14 cellular contexts compared by ENCODE assay signal in the genomic region with DNA sequence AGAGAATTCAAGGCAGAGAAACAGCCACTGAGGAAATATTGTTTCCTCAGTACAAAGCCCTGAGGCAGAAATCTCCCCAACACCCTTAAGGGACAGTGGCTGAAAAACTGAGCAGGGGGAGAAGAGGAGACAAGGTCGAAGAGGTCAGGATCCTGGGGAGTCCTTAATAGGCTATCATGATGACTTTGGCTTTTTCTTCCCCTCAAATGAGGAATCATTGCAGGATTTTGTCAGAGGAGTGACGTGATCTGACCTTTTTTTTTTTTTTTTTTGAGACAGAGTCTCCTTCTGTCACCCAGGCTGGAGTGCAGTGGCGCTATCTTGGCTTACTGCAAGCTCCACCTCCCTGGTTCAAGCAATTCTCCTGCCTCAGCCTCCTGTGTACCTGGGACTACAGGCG. TPM values are rescaled to one million over a fixed set of nuclear protein-coding genes. Genes with fewer than 3 reads are reported as not detected.
DNase-seq lines count a peak whose midpoint lies in the region; ATAC-seq and TF ChIP-seq lines count a peak whose summit lies in the region.
"Had no signal": no experiment of that assay in that cellular context is flagged by ENCODE, and none has a peak within 500 bp of the region (broad histone marks: within the 10 kb centered on the region; RNA-seq: fewer than 3 reads in every experiment).

No MANE protein-coding gene starts in this region.

- POLR2A ChIA-PET in HEK293 (lab: Yijun Ruan, JAX), result no interaction called here

- H3K27ac Mint-ChIP-seq in nephron progenitor cell (peak overlapping the region; percentile 88), GM23338 (no peak overlapping the region; the same call in 1 of the 2 replicates)

- H3K9me3 ChIP-seq in BLaER1 treated with 17β-estradiol and CSF1 and Interleukin-3, amounts not matched to agents 10 nM and 100 nM (replicated peaks in 1 of 11), result no peaks in the 10 kb centered on the region
- no peaks in the 10 kb centered on the region for H3K9me3 ChIP-seq in HEK293 (ENCODE audit: control insufficient read depth, insufficient read depth, low read depth, low read length)

- H3K4me2 ChIP-seq in BLaER1 treated with 17β-estradiol and CSF1 and Interleukin-3, amounts not matched to agents 10 nM and 100 nM, result no peak overlapping the region
- H3K4me2 ChIP-seq in GM23338, result no peak overlapping the region

- H3K36me3 ChIP-seq in BLaER1 treated with 17β-estradiol and CSF1 and Interleukin-3, amounts not matched to agents 10 nM and 100 nM, result peaks cover 50 to 89% (median 76%) of the 10 kb centered on the region in 11 experiments
- peaks cover 0 to 73% of the 10 kb centered on the region in 2 experiments; a peak in 2 of 3 replicates for H3K36me3 ChIP-seq in HEK293 (ENCODE audit: control insufficient read depth in 2 of 2, insufficient read depth in 1 of 2, low read length in 2 of 2)
- peaks cover 55% of the 10 kb centered on the region for H3K36me3 ChIP-seq in brain microvascular endothelial cell (replicated peaks)
- H3K36me3 ChIP-seq in GM23338 (ENCODE audit: insufficient read depth), result no peaks in the 10 kb centered on the region

- H3K27me3 ChIP-seq in BLaER1 treated with 17β-estradiol and CSF1 and Interleukin-3, amounts not matched to agents 10 nM and 100 nM, result no peaks in the 10 kb centered on the region
- no peaks in the 10 kb centered on the region for H3K27me3 ChIP-seq in brain microvascular endothelial cell (replicated peaks)
- no peaks in the 10 kb centered on the region for H3K27me3 ChIP-seq in GM23338 (ENCODE audit: insufficient read depth)

- H3K9me3 Mint-ChIP-seq in nephron progenitor cell (no peaks in the 10 kb centered on the region), GM23338 (no peaks in the 10 kb centered on the region)

- H3K4me1 Mint-ChIP-seq in nephron progenitor cell, result peaks cover 54% of the 10 kb centered on the region
- H3K4me1 Mint-ChIP-seq in GM23338, result peaks cover 14% of the 10 kb centered on the region

- peaks cover 18 to 60% (median 43%) of the 10 kb centered on the region in 10 experiments for H3K4me1 ChIP-seq in BLaER1 treated with 17β-estradiol and CSF1 and Interleukin-3, amounts not matched to agents 10 nM and 100 nM
- no peaks in the 10 kb centered on the region for H3K4me1 ChIP-seq in HEK293 (ENCODE audit: control insufficient read depth, insufficient read depth, low read length)
- peaks cover 8% of the 10 kb centered on the region for H3K4me1 ChIP-seq in GM23338 (ENCODE audit: insufficient read depth)

- H3K79me2 ChIP-seq in GM23338 (replicated peaks; ENCODE audit: insufficient read depth), result peaks cover 20% of the 10 kb centered on the region

- no peak for ATAC-seq in left lobe of liver
- no peak for ATAC-seq in GM23338
- ATAC-seq in GM18867 (IDR thresholded peaks at IDR 0.05; ENCODE audit: unreplicated experiment), result no peak

- peaks cover 92 to 100% (median 98%) of the 10 kb centered on the region in 11 experiments for H4K20me1 ChIP-seq in BLaER1 treated with 17β-estradiol and CSF1 and Interleukin-3, amounts not matched to agents 10 nM and 100 nM
- H4K20me1 ChIP-seq in GM23338 (replicated peaks; ENCODE audit: insufficient read depth), result peaks cover 13% of the 10 kb centered on the region

- H3K27ac ChIP-seq in BLaER1 treated with 17β-estradiol and CSF1 and Interleukin-3, amounts not matched to agents 10 nM and 100 nM, result peak overlapping the region in 5 of 11 experiments; percentile 30 to 48 (median 38); a peak in 6 of 22 replicates
- H3K27ac ChIP-seq in HEK293 (ENCODE audit: extremely low read depth, low read depth, low read length) (no peak overlapping the region), brain microvascular endothelial cell (peak overlapping the region; percentile 55), GM23338 (ENCODE audit: low read depth) (no peak overlapping the region)

- peaks cover 5% of the 10 kb centered on the region; the same call in 1 of the 2 replicates for H3F3A ChIP-seq in GM23338 (replicated peaks; ENCODE audit: low read depth)

- DNase-seq in brain microvascular endothelial cell, result no peak
- no peak for DNase-seq in nephron progenitor cell
- DNase-seq in left lobe of liver (ENCODE audit: low spot score), result no peak
- DNase-seq in GM23338 (ENCODE audit: low spot score), result no peak
- DNase-seq in NCI-H1105 (lab: John Stamatoyannopoulos, UW), result no peak
- DNase-seq: activated CD8-positive, alpha-beta memory T cell treated with anti-CD3 and anti-CD28 coated beads, Interleukin-2, amount 50 U/mL, for 4 hours; C1 segment of cervical spinal cord; kidney; NCI-H2171 had no signal

- TF ChIP-seq CTCF in HEK293 (tag by site-specific recombination; IDR thresholded peaks at IDR 0.05) (no peak), brain microvascular endothelial cell (IDR thresholded peaks at IDR 0.05; ENCODE audit: low read depth, low read length, missing control alignments) (no peak), nephron progenitor cell (IDR thresholded peaks at IDR 0.05) (no peak), GM23338 (conservative IDR thresholded peaks at IDR 0.05; ENCODE audit: low read depth in 2 of 2) (no peak)

- CTCF ChIA-PET in HEK293 (lab: Yijun Ruan, JAX), result interaction anchor here (1.1 to 2.0 kb wide), 2 partner anchors 17 to 22 kb away, joined by 4 to 10 read pairs; a partner anchor contains a TSS

- no peak overlapping the region for H3K4me3 ChIP-seq in BLaER1 treated with 17β-estradiol and CSF1 and Interleukin-3, amounts not matched to agents 10 nM and 100 nM
- no peak overlapping the region for H3K4me3 ChIP-seq in HEK293 (ENCODE audit: low read depth, low read length)
- H3K4me3 ChIP-seq in brain microvascular endothelial cell (ENCODE audit: low read depth, low read length), result no peak overlapping the region
- no peak overlapping the region for H3K4me3 ChIP-seq in GM23338

- H3K36me3 Mint-ChIP-seq in nephron progenitor cell (ENCODE audit: low read depth) (peaks cover 31% of the 10 kb centered on the region), GM23338 (ENCODE audit: low read depth) (peaks cover 6% of the 10 kb centered on the region)

- in situ Hi-C loops in brain microvascular endothelial cell (cut with HindIII; ENCODE audit: low pct_ligation_motif_present, low sequenced_read_pairs), result no loop called here

- H3K9ac ChIP-seq in BLaER1 treated with 17β-estradiol and CSF1 and Interleukin-3, amounts not matched to agents 10 nM and 100 nM, result peak overlapping the region in 7 of 11 experiments; percentile 11 to 53 (median 29); a peak in 7 of 22 replicates

- no peaks in the 10 kb centered on the region for H3K9me2 ChIP-seq in GM23338 (ENCODE audit: insufficient read depth)

- no peak overlapping the region for H2AFZ ChIP-seq in GM23338

- H3K4me3 Mint-ChIP-seq in nephron progenitor cell, result no peak overlapping the region
- H3K4me3 Mint-ChIP-seq in GM23338, result no peak overlapping the region

- H3K27me3 Mint-ChIP-seq in nephron progenitor cell (ENCODE audit: low read depth, poor library complexity) (no peaks in the 10 kb centered on the region), GM23338 (ENCODE audit: insufficient read depth, low read depth, poor library complexity) (peaks cover 5% of the 10 kb centered on the region)

TF ChIP-seq in HEK293, 187 proteins besides CTCF, POLR2A, EP300 and RAD21 (continues in another document):
- peak; percentile 28; the same call in 1 of the 2 replicates for TF ChIP-seq ZNF629 (tag by site-specific recombination; IDR thresholded peaks at IDR 0.05)
- TF ChIP-seq, protein P1, sequence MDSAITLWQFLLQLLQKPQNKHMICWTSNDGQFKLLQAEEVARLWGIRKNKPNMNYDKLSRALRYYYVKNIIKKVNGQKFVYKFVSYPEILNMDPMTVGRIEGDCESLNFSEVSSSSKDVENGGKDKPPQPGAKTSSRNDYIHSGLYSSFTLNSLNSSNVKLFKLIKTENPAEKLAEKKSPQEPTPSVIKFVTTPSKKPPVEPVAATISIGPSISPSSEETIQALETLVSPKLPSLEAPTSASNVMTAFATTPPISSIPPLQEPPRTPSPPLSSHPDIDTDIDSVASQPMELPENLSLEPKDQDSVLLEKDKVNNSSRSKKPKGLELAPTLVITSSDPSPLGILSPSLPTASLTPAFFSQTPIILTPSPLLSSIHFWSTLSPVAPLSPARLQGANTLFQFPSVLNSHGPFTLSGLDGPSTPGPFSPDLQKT (IDR thresholded peaks at IDR 0.05; ENCODE audit: borderline replicate concordance, low read depth, low read length), result no peak

TF ChIP-seq in GM23338, 12 proteins besides CTCF, POLR2A, EP300 and RAD21 (continues in another document):
- TF ChIP-seq STAT1 (IDR thresholded peaks at IDR 0.05; ENCODE audit: unreplicated experiment), result no peak
- TF ChIP-seq ZNF331 (CRISPR knock-in tag; IDR thresholded peaks at IDR 0.05; ENCODE audit: low read depth), result no peak
- TF ChIP-seq, protein P2, sequence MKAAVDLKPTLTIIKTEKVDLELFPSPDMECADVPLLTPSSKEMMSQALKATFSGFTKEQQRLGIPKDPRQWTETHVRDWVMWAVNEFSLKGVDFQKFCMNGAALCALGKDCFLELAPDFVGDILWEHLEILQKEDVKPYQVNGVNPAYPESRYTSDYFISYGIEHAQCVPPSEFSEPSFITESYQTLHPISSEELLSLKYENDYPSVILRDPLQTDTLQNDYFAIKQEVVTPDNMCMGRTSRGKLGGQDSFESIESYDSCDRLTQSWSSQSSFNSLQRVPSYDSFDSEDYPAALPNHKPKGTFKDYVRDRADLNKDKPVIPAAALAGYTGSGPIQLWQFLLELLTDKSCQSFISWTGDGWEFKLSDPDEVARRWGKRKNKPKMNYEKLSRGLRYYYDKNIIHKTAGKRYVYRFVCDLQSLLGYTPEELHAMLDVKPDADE (IDR thresholded peaks at IDR 0.05), result no peak
- TF ChIP-seq POLR2AphosphoS5 (IDR thresholded peaks at IDR 0.05; ENCODE audit: low read depth), result no peak
- TF ChIP-seq CREB1 (CRISPR knock-in tag; IDR thresholded peaks at IDR 0.05; ENCODE audit: low read depth), result no peak
- TF ChIP-seq NANOG (IDR thresholded peaks at IDR 0.05; ENCODE audit: borderline replicate concordance), result no peak
- no peak for TF ChIP-seq EZH2 (IDR thresholded peaks at IDR 0.05; ENCODE audit: low read depth, unreplicated experiment)

RNA-seq across cellular contexts. Expression of a gene that starts 10.2 kb away (rescaled TPM):
- total RNA-seq in left lobe of liver, result 13.3 TPM
- total RNA-seq in GM23338 (2014; rRNA removed; shearing (Covaris generic)), result 37.4 and 59.8 TPM in 2 replicates
- 13.8 and 14.7 TPM in 2 replicates for polyA plus RNA-seq in GM23338 (2016; fragmentation: Nextera tagmentation; extraction: Ambion mirVana)

RNA-seq across cellular contexts. Expression of a gene that starts 16.9 kb away (rescaled TPM):
- 24.8 TPM for total RNA-seq in left lobe of liver
- 55.8 and 55.9 TPM in 2 replicates for total RNA-seq in GM23338 (2014; rRNA removed; shearing (Covaris generic))
- polyA plus RNA-seq in GM23338 (2016; fragmentation: Nextera tagmentation; extraction: Ambion mirVana), result 45.2 and 45.6 TPM in 2 replicates

RNA-seq across cellular contexts. Expression of a gene that starts 41.1 kb away (rescaled TPM):
- total RNA-seq in left lobe of liver, result 0.50 TPM
- total RNA-seq in GM23338 (2014; rRNA removed; shearing (Covaris generic)), result 4.9 and 5.0 TPM in 2 replicates
- 0.77 and 0.95 TPM in 2 replicates for polyA plus RNA-seq in GM23338 (2016; fragmentation: Nextera tagmentation; extraction: Ambion mirVana)
- total RNA-seq: T-helper 1 cell treated with Interleukin-12 subunit alpha and Interleukin-12 subunit beta and Interleukin-4 antibody, amounts not matched to agents 30 ng/mL and 1 ng/mL, for 36 hours had no signal
- polyA plus RNA-seq: neural cell had no signal

RNA-seq across cellular contexts. Expression of a gene that starts 58.1 kb away (rescaled TPM):
- total RNA-seq in left lobe of liver, result 34.8 TPM
- total RNA-seq in GM23338 (2014; rRNA removed; shearing (Covaris generic)), result 127 and 145 TPM in 2 replicates
- 147 and 161 TPM in 2 replicates for polyA plus RNA-seq in GM23338 (2016; fragmentation: Nextera tagmentation; extraction: Ambion mirVana)
